ENCODE assay signal across 8 cellular contexts in the genomic region with DNA sequence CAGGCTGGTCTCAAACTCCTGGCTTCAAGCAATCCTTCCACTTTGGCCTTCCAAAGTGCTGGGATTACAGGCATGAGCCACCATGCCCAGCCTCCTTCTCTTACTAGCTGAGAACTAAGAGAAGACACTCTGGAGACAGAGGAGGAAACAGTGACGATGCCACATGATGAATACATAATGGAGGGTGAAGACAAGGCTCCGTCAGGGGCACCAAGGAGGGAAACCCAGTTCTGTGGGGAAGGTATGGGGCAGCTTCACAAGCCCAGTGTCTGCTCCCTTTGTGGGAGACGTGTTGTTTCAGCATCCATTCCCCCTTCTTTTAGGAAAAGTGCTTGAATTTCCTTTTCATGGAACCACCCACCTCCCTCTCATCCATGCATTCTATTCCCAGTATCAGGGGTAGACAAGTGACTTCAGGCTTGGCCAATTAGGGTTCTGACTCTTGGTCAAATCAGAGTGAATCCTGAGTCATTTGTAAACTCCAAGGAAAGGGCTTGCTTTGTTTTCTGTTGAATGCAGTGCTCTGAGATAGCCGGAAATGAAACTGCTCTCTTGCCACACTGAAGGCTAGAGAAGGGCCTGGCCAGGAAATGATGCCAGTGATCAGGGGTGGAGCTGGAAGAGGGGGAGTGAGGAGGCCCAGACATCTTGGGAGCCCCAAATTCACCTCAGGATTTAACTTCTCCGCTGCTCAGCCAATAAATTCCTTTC. TPM values are rescaled to one million over a fixed set of nuclear protein-coding genes. Genes with fewer than 3 reads are reported as not detected.
A peak's percentile ranks its signal among the peaks of the same experiment; 100 is the strongest.
DNase-seq lines count a peak whose midpoint lies in the region; ATAC-seq, FAIRE-seq and TF ChIP-seq lines count a peak whose summit lies in the region.

No MANE protein-coding gene starts in this region.

- H3K4me3 ChIP-seq in SK-N-SH (ENCODE audit: low read depth in 2 of 2, low read length in 1 of 2) = no peak overlapping the region
- no peak overlapping the region for H3K4me3 ChIP-seq in kidney (ENCODE audit: low read length in 2 of 2)

- H3K9me2 ChIP-seq in SK-N-SH = no peaks in the 10 kb centered on the region

- no peak overlapping the region for H3K9ac ChIP-seq in SK-N-SH
- H3K9ac ChIP-seq in kidney (ENCODE audit: low read length in 2 of 2) = no peak overlapping the region

- intact Hi-C loops in kidney (cut with DNase I) = no loop called here

- peak; percentile 35; the same call in 2 of the 3 replicates for ATAC-seq in SK-N-SH treated with all-trans-retinoic acid at 6 μM for 48 hours
- ATAC-seq in HG03060 (IDR thresholded peaks at IDR 0.05; ENCODE audit: low read depth, unreplicated experiment) = peak; percentile 54

- no peak overlapping the region for H3K4me2 ChIP-seq in SK-N-SH

- no peak for TF ChIP-seq EP300 in SK-N-SH (IDR thresholded peaks at IDR 0.05; ENCODE audit: borderline replicate concordance in 1 of 2, low read depth in 1 of 2, low read length in 1 of 2)

- H3K9me3 ChIP-seq in SK-N-SH (no peaks in the 10 kb centered on the region), kidney (ENCODE audit: control insufficient read depth in 1 of 2, low read length in 2 of 2) (no peaks in the 10 kb centered on the region)

- no peak for TF ChIP-seq RAD21 in SK-N-SH (IDR thresholded peaks at IDR 0.05; ENCODE audit: low read length)

- in situ Hi-C loops in SK-MEL-5 (cut with HindIII; ENCODE audit: low pct_unique_long_range_greater_than_20kb, low sequenced_read_pairs) = no loop called here

- TF ChIP-seq CTCF in SK-N-SH (IDR thresholded peaks at IDR 0.05) (no peak), kidney (IDR thresholded peaks at IDR 0.05; ENCODE audit: borderline replicate concordance, extremely low read depth, insufficient read depth) (no peak)

- DNase-seq in SK-N-SH (no peak), SK-MEL-5 (ENCODE audit: low read depth, low spot score) (peak; percentile 94), amniotic stem cell (lab: John Stamatoyannopoulos, UW) (peak; percentile 24), kidney (peak; percentile 53), NCI-H82 (lab: John Stamatoyannopoulos, UW) (no peak)
- DNase-seq in stimulated activated naive CD4-positive, alpha-beta T cell treated with Interleukin-2 at 50 U/mL for 16 hours (lab: John Stamatoyannopoulos, UW) = peak; percentile 35

- POLR2A ChIA-PET in SK-N-SH (lab: Yijun Ruan, JAX) = no interaction called here

- no peaks in the 10 kb centered on the region; a peak in 1 of 4 replicates for H3K4me1 ChIP-seq in SK-N-SH (ENCODE audit: control insufficient read depth in 1 of 2, insufficient read depth in 2 of 2, low read depth in 1 of 2, low read length in 1 of 2)
- no peaks in the 10 kb centered on the region for H3K4me1 ChIP-seq in kidney (ENCODE audit: control insufficient read depth in 1 of 2, insufficient read depth in 1 of 2, low read depth in 1 of 2, low read length in 2 of 2)

- H2AFZ ChIP-seq in SK-N-SH (ENCODE audit: low read depth) = no peak overlapping the region

- no peaks in the 10 kb centered on the region for H3F3A ChIP-seq in SK-N-SH (replicated peaks; ENCODE audit: insufficient read depth)

- H3K27ac ChIP-seq in SK-N-SH (ENCODE audit: low read depth in 2 of 2, low read length in 1 of 2) = peak overlapping the region in 1 of 2 experiments; percentile 43; a peak in 2 of 4 replicates
- H3K27ac ChIP-seq in kidney (ENCODE audit: low read depth in 2 of 2, low read length in 2 of 2) = peak overlapping the region; percentile 33 to 80

- CTCF ChIA-PET in SK-N-SH (lab: Yijun Ruan, JAX) = no interaction called here

- no peaks in the 10 kb centered on the region for H3K27me3 ChIP-seq in SK-N-SH (ENCODE audit: insufficient read depth)

- H4K20me1 ChIP-seq in SK-N-SH (ENCODE audit: insufficient read depth) = no peaks in the 10 kb centered on the region

- no peaks in the 10 kb centered on the region for H3K79me2 ChIP-seq in SK-N-SH (ENCODE audit: insufficient read depth)

- 90% methylated on average over 5 of the region's 5 CpGs for WGBS in SK-N-SH (ENCODE audit: low lambda C conversion rate)

- no peak for FAIRE-seq in kidney (lab: Jason Lieb, UNC)

- H3K36me3 ChIP-seq in SK-N-SH (replicated peaks in 1 of 2; ENCODE audit: control insufficient read depth in 1 of 2, insufficient read depth in 2 of 2, low read length in 1 of 2) (no peaks in the 10 kb centered on the region), kidney (ENCODE audit: control insufficient read depth in 1 of 2, insufficient read depth in 2 of 2, low read length in 2 of 2) (no peaks in the 10 kb centered on the region)

TF ChIP-seq in SK-N-SH treated with all-trans-retinoic acid at 6 μM for 48 hours, 23 proteins besides CTCF, POLR2A, EP300 and RAD21 (continues in another document):
- TF ChIP-seq CREB5 (CRISPR knock-in tag; IDR thresholded peaks at IDR 0.05; ENCODE audit: low read depth) = no peak
- TF ChIP-seq OSR1 (CRISPR knock-in tag; IDR thresholded peaks at IDR 0.05) = no peak

TF ChIP-seq in SK-N-SH, 30 proteins besides CTCF, POLR2A, EP300 and RAD21:
- no peak for TF ChIP-seq NRF1 (IDR thresholded peaks at IDR 0.05; ENCODE audit: low read depth, low read length)
- no peak for TF ChIP-seq MAX (IDR thresholded peaks at IDR 0.05; ENCODE audit: low read depth)
- TF ChIP-seq SMC3 (IDR thresholded peaks at IDR 0.05; ENCODE audit: low read depth, low read length) = no peak
- TF ChIP-seq EZH2phosphoT487 (IDR thresholded peaks at IDR 0.05; ENCODE audit: borderline replicate concordance, low read depth) = no peak
- TF ChIP-seq NFIC (IDR thresholded peaks at IDR 0.05; ENCODE audit: borderline replicate concordance) = no peak
- no peak for TF ChIP-seq FOXM1 (IDR thresholded peaks at IDR 0.05; ENCODE audit: low read depth)
- TF ChIP-seq USF2 (IDR thresholded peaks at IDR 0.05; ENCODE audit: borderline replicate concordance, low read depth, low read length) = no peak
- TF ChIP-seq GATA2 (CRISPR knock-in tag; IDR thresholded peaks at IDR 0.05) = no peak

RNA-seq across cellular contexts. Expression of gene TMEM127, which starts 23.7 kb away (rescaled TPM):
- 40.9 and 47.9 TPM in 2 replicates for polyA plus RNA-seq in SK-N-SH (2012; rRNA removed)
- polyA plus RNA-seq in SK-N-SH (2012; cell fraction: cytosol; rRNA removed) = 25.6 and 37.1 TPM in 2 replicates
- 20.5 and 32.1 TPM in 2 replicates for polyA plus RNA-seq in SK-N-SH (2012; cell fraction: nucleus; rRNA removed)
- 22.2 and 23.0 TPM in 2 replicates for total RNA-seq in SK-MEL-5 (2014; rRNA removed; shearing (Covaris generic))
- 55.2 and 65.3 TPM in 2 replicates for polyA plus RNA-seq in SK-MEL-5 (2015; cell fraction: cytosol; rRNA removed)
- polyA plus RNA-seq in SK-MEL-5 (2015; cell fraction: nucleus; rRNA removed) = 16.4 and 18.9 TPM in 2 replicates
- 72.3 TPM for total RNA-seq in kidney
- polyA plus RNA-seq in kidney (ENCODE audit: insufficient read depth, low read depth, low replicate concordance) = 37.4 TPM

RNA-seq across cellular contexts. Expression of gene CIAO1, which starts 24.0 kb away (rescaled TPM):
- polyA plus RNA-seq in SK-N-SH (2012; rRNA removed) (120 and 158 TPM in 2 replicates), kidney (ENCODE audit: insufficient read depth, low read depth, low replicate concordance) (48.2 TPM)
- 85.4 and 125 TPM in 2 replicates for polyA plus RNA-seq in SK-N-SH (2012; cell fraction: cytosol; rRNA removed)
- 188 and 242 TPM in 2 replicates for polyA plus RNA-seq in SK-N-SH (2012; cell fraction: nucleus; rRNA removed)
- total RNA-seq in SK-MEL-5 (2014; rRNA removed; shearing (Covaris generic)) = 88.3 and 102 TPM in 2 replicates
- polyA plus RNA-seq in SK-MEL-5 (2015; cell fraction: cytosol; rRNA removed) = 124 and 125 TPM in 2 replicates
- polyA plus RNA-seq in SK-MEL-5 (2015; cell fraction: nucleus; rRNA removed) = 189 and 201 TPM in 2 replicates
- total RNA-seq in kidney = 63.0 TPM

RNA-seq across cellular contexts. Expression of gene STARD7, which starts 33.4 kb away (rescaled TPM):
- polyA plus RNA-seq in SK-N-SH (2012; rRNA removed) = 36.1 and 45.8 TPM in 2 replicates
- polyA plus RNA-seq in SK-N-SH (2012; cell fraction: cytosol; rRNA removed) = 51.1 and 53.2 TPM in 2 replicates
- 32.7 and 48.4 TPM in 2 replicates for polyA plus RNA-seq in SK-N-SH (2012; cell fraction: nucleus; rRNA removed)
- total RNA-seq in SK-MEL-5 (2014; rRNA removed; shearing (Covaris generic)) = 208 and 228 TPM in 2 replicates
- polyA plus RNA-seq in SK-MEL-5 (2015; cell fraction: cytosol; rRNA removed) = 125 and 154 TPM in 2 replicates
- polyA plus RNA-seq in SK-MEL-5 (2015; cell fraction: nucleus; rRNA removed) = 113 and 157 TPM in 2 replicates
- 112 TPM for total RNA-seq in kidney
- polyA plus RNA-seq in kidney (ENCODE audit: insufficient read depth, low read depth, low replicate concordance) = 96.6 TPM

Comparison
In these comparisons a context has a peak if more than half of its experiments do, and no peak if none do; other contexts are left out.
1. DNase-seq: peak in SK-MEL-5 (single experiment), amniotic stem cell (single experiment), kidney (single experiment) and stimulated activated naive CD4-positive, alpha-beta T cell treated with Interleukin-2 at 50 U/mL for 16 hours (single experiment); none in SK-N-SH (single experiment) and NCI-H82 (single experiment).